In the genomic region with DNA sequence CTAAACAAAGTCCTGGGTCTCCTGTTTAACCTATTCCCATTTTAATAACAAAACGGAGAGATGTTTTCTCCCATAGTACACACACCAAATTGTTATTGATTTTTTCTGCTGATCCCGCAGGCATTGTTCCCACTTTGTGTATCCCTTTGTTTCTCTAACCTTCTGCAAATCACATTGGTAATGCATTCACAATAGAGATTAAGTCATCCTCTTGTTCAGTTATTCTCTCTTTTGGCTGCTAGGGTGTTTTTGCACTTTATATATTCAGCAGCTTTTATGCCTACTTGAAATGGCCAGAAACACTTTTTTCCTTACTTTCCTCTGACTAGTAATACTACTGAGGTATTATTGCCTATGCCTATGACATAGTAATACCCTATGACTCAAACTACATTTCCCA, we compare ENCODE assay signal across 15 cellular contexts.
"Had no signal": no experiment of that assay in that cellular context is flagged by ENCODE, and none has a peak within 500 bp of the region (broad histone marks: within the 10 kb centered on the region; RNA-seq: fewer than 3 reads in every experiment).

No MANE protein-coding gene starts in this region.

- ATAC-seq: activated CD8-positive, alpha-beta T cell treated with anti-CD3 and anti-CD28 coated beads, Interleukin-2, amount 10 ng/mL, durations not matched to agents 7 days and 5 days; natural killer cell treated with Interleukin-12 subunit alpha and Interleukin-12 subunit beta and Interleukin-15 and Interleukin-18, amount 100 ng/mL, for 72 hours; stimulated activated naive CD8-positive, alpha-beta T cell treated with anti-CD3 and anti-CD28 coated beads, Interleukin-15, Interleukin-2, amounts not matched to agents 100 U/mL and 50 U/mL, for 24 hours; WTC11 had no signal

- H3K36me3 Mint-ChIP-seq: WTC11 had no signal

- FAIRE-seq: frontal cortex, kidney had no signal

- H3K4me3 Mint-ChIP-seq: activated CD8-positive, alpha-beta T cell treated with anti-CD3 and anti-CD28 coated beads, Interleukin-2, amount 10 ng/mL, durations not matched to agents 7 days and 5 days; natural killer cell treated with Interleukin-12 subunit alpha and Interleukin-12 subunit beta and Interleukin-15 and Interleukin-18, amount 100 ng/mL, for 72 hours; WTC11 had no signal

- H3K27ac Mint-ChIP-seq: activated CD8-positive, alpha-beta T cell treated with anti-CD3 and anti-CD28 coated beads, Interleukin-2, amount 10 ng/mL, durations not matched to agents 7 days and 5 days; natural killer cell treated with Interleukin-12 subunit alpha and Interleukin-12 subunit beta and Interleukin-15 and Interleukin-18, amount 100 ng/mL, for 72 hours; WTC11 had no signal

- H3K27me3 Mint-ChIP-seq: natural killer cell treated with Interleukin-12 subunit alpha and Interleukin-12 subunit beta and Interleukin-15 and Interleukin-18, amount 100 ng/mL, for 72 hours had no signal

- DNase-seq: activated CD4-positive, alpha-beta T cell treated with anti-CD3 and anti-CD28 coated beads for 48 hours; activated CD8-positive, alpha-beta T cell treated with anti-CD3 and anti-CD28 coated beads, Interleukin-2, amount 10 ng/mL, durations not matched to agents 7 days and 5 days; activated naive CD4-positive, alpha-beta T cell treated with Interleukin-2 at 50 U/mL for 16 hours; caudate nucleus; effector CD8-positive, alpha-beta T cell; kidney; left ventricle myocardium inferior; mesenchymal stem cell; stimulated activated CD4-positive, alpha-beta T cell treated with anti-CD3 and anti-CD28 coated beads, Interleukin-4, amount 100 ng/mL, for 1 hour; stimulated activated CD8-positive, alpha-beta memory T cell treated with anti-CD3 and anti-CD28 coated beads, Interleukin-4, amount 100 ng/mL, for 48 hours; stimulated activated naive CD8-positive, alpha-beta T cell treated with anti-CD3 and anti-CD28 coated beads, Interleukin-15, Interleukin-2, amounts not matched to agents 100 U/mL and 50 U/mL, for 24 hours; testis had no signal
